In the genomic region with DNA sequence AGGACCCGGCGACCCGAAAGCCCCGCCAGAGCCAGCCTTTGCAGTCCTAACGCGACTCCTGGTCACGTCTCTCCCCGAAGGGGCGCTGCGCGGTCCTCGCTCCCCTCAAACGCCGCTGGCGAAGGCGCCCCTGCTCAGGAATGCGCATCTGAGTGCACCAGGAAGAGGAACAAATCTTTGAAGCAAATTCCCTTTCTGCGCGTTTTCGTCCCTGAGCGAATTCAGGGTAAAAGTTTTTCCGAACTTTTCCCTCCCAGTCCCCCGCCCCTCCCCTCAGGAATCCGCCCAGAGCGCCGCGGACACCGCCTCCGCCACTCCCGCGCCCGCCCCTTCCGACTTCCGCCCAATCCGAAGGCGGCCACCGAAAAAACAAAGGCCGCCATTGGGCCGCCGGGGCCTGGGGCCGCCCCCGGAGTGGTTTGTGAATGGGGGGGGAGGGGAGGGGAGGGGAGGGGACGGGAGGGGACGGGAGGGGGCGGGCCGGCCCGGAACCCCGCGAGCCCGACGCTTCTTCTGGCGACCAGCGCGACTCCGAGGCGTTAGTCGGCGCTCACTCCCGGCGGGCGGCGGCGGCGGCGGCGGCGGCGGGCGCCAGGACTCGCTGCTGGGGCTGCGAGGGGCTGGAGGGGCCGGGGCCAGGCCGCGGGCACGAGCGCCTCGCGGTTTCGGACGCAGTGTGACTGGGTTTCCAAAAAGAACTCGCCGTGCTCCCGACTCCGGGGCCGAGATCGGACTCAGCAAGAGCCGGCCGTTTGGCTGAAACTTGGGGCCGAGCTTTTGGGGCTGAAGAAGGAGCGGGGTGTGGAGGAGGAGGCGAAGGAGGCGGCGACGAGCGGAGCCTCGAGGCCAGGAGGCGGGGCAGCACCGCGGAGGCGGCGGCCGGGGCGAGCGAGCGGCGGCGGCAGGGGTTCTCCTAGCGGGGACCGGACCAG, we compare ENCODE assay signal across 1 cellular context.
TF ChIP-seq lines count a peak whose summit lies in the region.

A gene (plus strand): TSS at position 539 of the 932 bp plus-strand sequence. CDS start 793 bp downstream, outside the sequence.

TF ChIP-seq in HepG2, 621 proteins besides CTCF, POLR2A, EP300 and RAD21 (continued from another document and continues in another):
- TF ChIP-seq ZNF629 (CRISPR knock-in tag; conservative IDR thresholded peaks at IDR 0.05), result no peak
- TF ChIP-seq ZNF616 (CRISPR knock-in tag; IDR thresholded peaks at IDR 0.05; ENCODE audit: low read depth), result no peak
- no peak for TF ChIP-seq REXO4 (CRISPR knock-in tag; IDR thresholded peaks at IDR 0.05; ENCODE audit: borderline replicate concordance)
- TF ChIP-seq, protein P1, sequence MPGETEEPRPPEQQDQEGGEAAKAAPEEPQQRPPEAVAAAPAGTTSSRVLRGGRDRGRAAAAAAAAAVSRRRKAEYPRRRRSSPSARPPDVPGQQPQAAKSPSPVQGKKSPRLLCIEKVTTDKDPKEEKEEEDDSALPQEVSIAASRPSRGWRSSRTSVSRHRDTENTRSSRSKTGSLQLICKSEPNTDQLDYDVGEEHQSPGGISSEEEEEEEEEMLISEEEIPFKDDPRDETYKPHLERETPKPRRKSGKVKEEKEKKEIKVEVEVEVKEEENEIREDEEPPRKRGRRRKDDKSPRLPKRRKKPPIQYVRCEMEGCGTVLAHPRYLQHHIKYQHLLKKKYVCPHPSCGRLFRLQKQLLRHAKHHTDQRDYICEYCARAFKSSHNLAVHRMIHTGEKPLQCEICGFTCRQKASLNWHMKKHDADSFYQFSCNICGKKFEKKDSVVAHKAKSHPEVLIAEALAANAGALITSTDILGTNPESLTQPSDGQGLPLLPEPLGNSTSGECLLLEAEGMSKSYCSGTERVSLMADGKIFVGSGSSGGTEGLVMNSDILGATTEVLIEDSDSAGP (CRISPR knock-in tag; IDR thresholded peaks at IDR 0.05; ENCODE audit: borderline replicate concordance), result peak; percentile 18; the same call in 1 of the 2 replicates
- no peak for TF ChIP-seq SUZ12 (IDR thresholded peaks at IDR 0.05; ENCODE audit: low read depth, low read length)
- TF ChIP-seq MED13 (CRISPR knock-in tag; IDR thresholded peaks at IDR 0.05), result 0 out of 2 replicates have a peak, but pooled peaks have one; percentile 17
- no peak for TF ChIP-seq ELF1 (CRISPR knock-in tag; IDR thresholded peaks at IDR 0.05)
- TF ChIP-seq, protein P2, sequence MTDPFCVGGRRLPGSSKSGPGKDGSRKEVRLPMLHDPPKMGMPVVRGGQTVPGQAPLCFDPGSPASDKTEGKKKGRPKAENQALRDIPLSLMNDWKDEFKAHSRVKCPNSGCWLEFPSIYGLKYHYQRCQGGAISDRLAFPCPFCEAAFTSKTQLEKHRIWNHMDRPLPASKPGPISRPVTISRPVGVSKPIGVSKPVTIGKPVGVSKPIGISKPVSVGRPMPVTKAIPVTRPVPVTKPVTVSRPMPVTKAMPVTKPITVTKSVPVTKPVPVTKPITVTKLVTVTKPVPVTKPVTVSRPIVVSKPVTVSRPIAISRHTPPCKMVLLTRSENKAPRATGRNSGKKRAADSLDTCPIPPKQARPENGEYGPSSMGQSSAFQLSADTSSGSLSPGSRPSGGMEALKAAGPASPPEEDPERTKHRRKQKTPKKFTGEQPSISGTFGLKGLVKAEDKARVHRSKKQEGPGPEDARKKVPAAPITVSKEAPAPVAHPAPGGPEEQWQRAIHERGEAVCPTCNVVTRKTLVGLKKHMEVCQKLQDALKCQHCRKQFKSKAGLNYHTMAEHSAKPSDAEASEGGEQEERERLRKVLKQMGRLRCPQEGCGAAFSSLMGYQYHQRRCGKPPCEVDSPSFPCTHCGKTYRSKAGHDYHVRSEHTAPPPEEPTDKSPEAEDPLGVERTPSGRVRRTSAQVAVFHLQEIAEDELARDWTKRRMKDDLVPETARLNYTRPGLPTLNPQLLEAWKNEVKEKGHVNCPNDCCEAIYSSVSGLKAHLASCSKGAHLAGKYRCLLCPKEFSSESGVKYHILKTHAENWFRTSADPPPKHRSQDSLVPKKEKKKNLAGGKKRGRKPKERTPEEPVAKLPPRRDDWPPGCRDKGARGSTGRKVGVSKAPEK (CRISPR knock-in tag; IDR thresholded peaks at IDR 0.05; ENCODE audit: borderline replicate concordance), result 0 out of 2 replicates have a peak, but pooled peaks have one; percentile 34
- TF ChIP-seq NR3C1 (CRISPR knock-in tag; IDR thresholded peaks at IDR 0.05), result no peak
- TF ChIP-seq ASH2L (IDR thresholded peaks at IDR 0.05; ENCODE audit: insufficient read length, low read depth, low read length), result peak; percentile 33
- TF ChIP-seq ZNF446 (CRISPR knock-in tag; IDR thresholded peaks at IDR 0.05), result 0 out of 2 replicates have a peak, but pooled peaks have one; percentile 21
- TF ChIP-seq, protein P3, sequence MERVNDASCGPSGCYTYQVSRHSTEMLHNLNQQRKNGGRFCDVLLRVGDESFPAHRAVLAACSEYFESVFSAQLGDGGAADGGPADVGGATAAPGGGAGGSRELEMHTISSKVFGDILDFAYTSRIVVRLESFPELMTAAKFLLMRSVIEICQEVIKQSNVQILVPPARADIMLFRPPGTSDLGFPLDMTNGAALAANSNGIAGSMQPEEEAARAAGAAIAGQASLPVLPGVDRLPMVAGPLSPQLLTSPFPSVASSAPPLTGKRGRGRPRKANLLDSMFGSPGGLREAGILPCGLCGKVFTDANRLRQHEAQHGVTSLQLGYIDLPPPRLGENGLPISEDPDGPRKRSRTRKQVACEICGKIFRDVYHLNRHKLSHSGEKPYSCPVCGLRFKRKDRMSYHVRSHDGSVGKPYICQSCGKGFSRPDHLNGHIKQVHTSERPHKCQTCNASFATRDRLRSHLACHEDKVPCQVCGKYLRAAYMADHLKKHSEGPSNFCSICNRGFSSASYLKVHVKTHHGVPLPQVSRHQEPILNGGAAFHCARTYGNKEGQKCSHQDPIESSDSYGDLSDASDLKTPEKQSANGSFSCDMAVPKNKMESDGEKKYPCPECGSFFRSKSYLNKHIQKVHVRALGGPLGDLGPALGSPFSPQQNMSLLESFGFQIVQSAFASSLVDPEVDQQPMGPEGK (CRISPR knock-in tag; IDR thresholded peaks at IDR 0.05), result peak; percentile 57
- no peak for TF ChIP-seq ZNF180 (CRISPR knock-in tag; IDR thresholded peaks at IDR 0.05; ENCODE audit: borderline replicate concordance, low read depth)
- no peak for TF ChIP-seq ZNF749 (CRISPR knock-in tag; IDR thresholded peaks at IDR 0.05; ENCODE audit: borderline replicate concordance)
- TF ChIP-seq, protein P4, sequence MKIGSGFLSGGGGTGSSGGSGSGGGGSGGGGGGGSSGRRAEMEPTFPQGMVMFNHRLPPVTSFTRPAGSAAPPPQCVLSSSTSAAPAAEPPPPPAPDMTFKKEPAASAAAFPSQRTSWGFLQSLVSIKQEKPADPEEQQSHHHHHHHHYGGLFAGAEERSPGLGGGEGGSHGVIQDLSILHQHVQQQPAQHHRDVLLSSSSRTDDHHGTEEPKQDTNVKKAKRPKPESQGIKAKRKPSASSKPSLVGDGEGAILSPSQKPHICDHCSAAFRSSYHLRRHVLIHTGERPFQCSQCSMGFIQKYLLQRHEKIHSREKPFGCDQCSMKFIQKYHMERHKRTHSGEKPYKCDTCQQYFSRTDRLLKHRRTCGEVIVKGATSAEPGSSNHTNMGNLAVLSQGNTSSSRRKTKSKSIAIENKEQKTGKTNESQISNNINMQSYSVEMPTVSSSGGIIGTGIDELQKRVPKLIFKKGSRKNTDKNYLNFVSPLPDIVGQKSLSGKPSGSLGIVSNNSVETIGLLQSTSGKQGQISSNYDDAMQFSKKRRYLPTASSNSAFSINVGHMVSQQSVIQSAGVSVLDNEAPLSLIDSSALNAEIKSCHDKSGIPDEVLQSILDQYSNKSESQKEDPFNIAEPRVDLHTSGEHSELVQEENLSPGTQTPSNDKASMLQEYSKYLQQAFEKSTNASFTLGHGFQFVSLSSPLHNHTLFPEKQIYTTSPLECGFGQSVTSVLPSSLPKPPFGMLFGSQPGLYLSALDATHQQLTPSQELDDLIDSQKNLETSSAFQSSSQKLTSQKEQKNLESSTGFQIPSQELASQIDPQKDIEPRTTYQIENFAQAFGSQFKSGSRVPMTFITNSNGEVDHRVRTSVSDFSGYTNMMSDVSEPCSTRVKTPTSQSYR (CRISPR knock-in tag; IDR thresholded peaks at IDR 0.05; ENCODE audit: borderline replicate concordance), result 0 out of 2 replicates have a peak, but pooled peaks have one; percentile 6
- peak; percentile 13 for TF ChIP-seq TAF15 (IDR thresholded peaks at IDR 0.05; ENCODE audit: low read depth, low read length, poor library complexity, severe bottlenecking)
- no peak for TF ChIP-seq POLR2AphosphoS5 (IDR thresholded peaks at IDR 0.05; ENCODE audit: low read depth, low read length)
- TF ChIP-seq ZNF724P (CRISPR knock-in tag; IDR thresholded peaks at IDR 0.05; ENCODE audit: borderline replicate concordance), result no peak
- TF ChIP-seq RXRB (CRISPR knock-in tag; IDR thresholded peaks at IDR 0.05; ENCODE audit: borderline replicate concordance), result no peak
- TF ChIP-seq, protein P5, sequence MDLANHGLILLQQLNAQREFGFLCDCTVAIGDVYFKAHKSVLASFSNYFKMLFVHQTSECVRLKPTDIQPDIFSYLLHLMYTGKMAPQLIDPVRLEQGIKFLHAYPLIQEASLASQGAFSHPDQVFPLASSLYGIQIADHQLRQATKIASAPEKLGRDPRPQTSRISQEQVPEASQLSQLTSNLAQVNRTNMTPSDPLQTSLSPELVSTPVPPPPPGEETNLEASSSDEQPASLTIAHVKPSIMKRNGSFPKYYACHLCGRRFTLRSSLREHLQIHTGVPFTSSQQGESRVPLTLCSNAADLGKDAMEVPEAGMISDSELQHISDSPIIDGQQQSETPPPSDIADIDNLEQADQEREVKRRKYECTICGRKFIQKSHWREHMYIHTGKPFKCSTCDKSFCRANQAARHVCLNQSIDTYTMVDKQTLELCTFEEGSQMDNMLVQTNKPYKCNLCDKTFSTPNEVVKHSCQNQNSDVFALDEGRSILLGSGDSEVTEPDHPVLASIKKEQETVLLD (CRISPR knock-in tag; IDR thresholded peaks at IDR 0.05; ENCODE audit: low read depth), result no peak
- no peak for TF ChIP-seq ZNF709 (CRISPR knock-in tag; IDR thresholded peaks at IDR 0.05)
- TF ChIP-seq SIX4 (CRISPR knock-in tag; IDR thresholded peaks at IDR 0.05), result no peak
- no peak for TF ChIP-seq ZMYM2 (CRISPR knock-in tag; IDR thresholded peaks at IDR 0.05)
- peak; percentile 26; the same call in 1 of the 2 replicates for TF ChIP-seq GABPA (IDR thresholded peaks at IDR 0.05; ENCODE audit: low read depth, low read length)
- 0 out of 2 replicates have a peak, but pooled peaks have one; percentile 40 for TF ChIP-seq GABPA (CRISPR knock-in tag; IDR thresholded peaks at IDR 0.05; ENCODE audit: low read depth)
- TF ChIP-seq ZNF451 (CRISPR knock-in tag; IDR thresholded peaks at IDR 0.05), result no peak
- TF ChIP-seq CC2D1A (CRISPR knock-in tag; IDR thresholded peaks at IDR 0.05), result no peak
- no peak for TF ChIP-seq ZNF335 (CRISPR knock-in tag; IDR thresholded peaks at IDR 0.05)
- TF ChIP-seq ZNF230 (CRISPR knock-in tag; IDR thresholded peaks at IDR 0.05), result no peak
- no peak for TF ChIP-seq HHEX (CRISPR knock-in tag; IDR thresholded peaks at IDR 0.05)
- TF ChIP-seq MED1 (CRISPR knock-in tag; IDR thresholded peaks at IDR 0.05), result no peak
- TF ChIP-seq ZNF713 (CRISPR knock-in tag; IDR thresholded peaks at IDR 0.05), result no peak
- TF ChIP-seq JDP2 (CRISPR knock-in tag; IDR thresholded peaks at IDR 0.05; ENCODE audit: borderline replicate concordance), result no peak
- no peak for TF ChIP-seq ZNF430 (CRISPR knock-in tag; IDR thresholded peaks at IDR 0.05)
- peak; percentile 25; the same call in 1 of the 2 replicates for TF ChIP-seq SALL1 (CRISPR knock-in tag; IDR thresholded peaks at IDR 0.05)
- no peak for TF ChIP-seq IRF2 (CRISPR knock-in tag; IDR thresholded peaks at IDR 0.05)
- no peak for TF ChIP-seq ZSCAN22 (CRISPR knock-in tag; IDR thresholded peaks at IDR 0.05)
- no peak for TF ChIP-seq FOSL1 (CRISPR knock-in tag; IDR thresholded peaks at IDR 0.05; ENCODE audit: borderline replicate concordance)
- no peak for TF ChIP-seq RORA (CRISPR knock-in tag; IDR thresholded peaks at IDR 0.05)
- TF ChIP-seq CAMTA2 (CRISPR knock-in tag; IDR thresholded peaks at IDR 0.05; ENCODE audit: borderline replicate concordance), result no peak
- TF ChIP-seq ZNF703 (CRISPR knock-in tag; IDR thresholded peaks at IDR 0.05; ENCODE audit: borderline replicate concordance), result no peak
- no peak for TF ChIP-seq NFE2L1 (CRISPR knock-in tag; IDR thresholded peaks at IDR 0.05; ENCODE audit: borderline replicate concordance)
- no peak for TF ChIP-seq ZNF30 (CRISPR knock-in tag; IDR thresholded peaks at IDR 0.05)
- TF ChIP-seq ZNF354B (CRISPR knock-in tag; IDR thresholded peaks at IDR 0.05), result no peak
- TF ChIP-seq ATAD3A (CRISPR knock-in tag; IDR thresholded peaks at IDR 0.05), result no peak
- TF ChIP-seq, protein P6, sequence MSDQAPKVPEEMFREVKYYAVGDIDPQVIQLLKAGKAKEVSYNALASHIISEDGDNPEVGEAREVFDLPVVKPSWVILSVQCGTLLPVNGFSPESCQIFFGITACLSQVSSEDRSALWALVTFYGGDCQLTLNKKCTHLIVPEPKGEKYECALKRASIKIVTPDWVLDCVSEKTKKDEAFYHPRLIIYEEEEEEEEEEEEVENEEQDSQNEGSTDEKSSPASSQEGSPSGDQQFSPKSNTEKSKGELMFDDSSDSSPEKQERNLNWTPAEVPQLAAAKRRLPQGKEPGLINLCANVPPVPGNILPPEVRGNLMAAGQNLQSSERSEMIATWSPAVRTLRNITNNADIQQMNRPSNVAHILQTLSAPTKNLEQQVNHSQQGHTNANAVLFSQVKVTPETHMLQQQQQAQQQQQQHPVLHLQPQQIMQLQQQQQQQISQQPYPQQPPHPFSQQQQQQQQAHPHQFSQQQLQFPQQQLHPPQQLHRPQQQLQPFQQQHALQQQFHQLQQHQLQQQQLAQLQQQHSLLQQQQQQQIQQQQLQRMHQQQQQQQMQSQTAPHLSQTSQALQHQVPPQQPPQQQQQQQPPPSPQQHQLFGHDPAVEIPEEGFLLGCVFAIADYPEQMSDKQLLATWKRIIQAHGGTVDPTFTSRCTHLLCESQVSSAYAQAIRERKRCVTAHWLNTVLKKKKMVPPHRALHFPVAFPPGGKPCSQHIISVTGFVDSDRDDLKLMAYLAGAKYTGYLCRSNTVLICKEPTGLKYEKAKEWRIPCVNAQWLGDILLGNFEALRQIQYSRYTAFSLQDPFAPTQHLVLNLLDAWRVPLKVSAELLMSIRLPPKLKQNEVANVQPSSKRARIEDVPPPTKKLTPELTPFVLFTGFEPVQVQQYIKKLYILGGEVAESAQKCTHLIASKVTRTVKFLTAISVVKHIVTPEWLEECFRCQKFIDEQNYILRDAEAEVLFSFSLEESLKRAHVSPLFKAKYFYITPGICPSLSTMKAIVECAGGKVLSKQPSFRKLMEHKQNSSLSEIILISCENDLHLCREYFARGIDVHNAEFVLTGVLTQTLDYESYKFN (CRISPR knock-in tag; conservative IDR thresholded peaks at IDR 0.05), result no peak
- TF ChIP-seq, protein P7, sequence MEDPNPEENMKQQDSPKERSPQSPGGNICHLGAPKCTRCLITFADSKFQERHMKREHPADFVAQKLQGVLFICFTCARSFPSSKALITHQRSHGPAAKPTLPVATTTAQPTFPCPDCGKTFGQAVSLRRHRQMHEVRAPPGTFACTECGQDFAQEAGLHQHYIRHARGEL (CRISPR knock-in tag; IDR thresholded peaks at IDR 0.05), result no peak
- TF ChIP-seq, protein P8, sequence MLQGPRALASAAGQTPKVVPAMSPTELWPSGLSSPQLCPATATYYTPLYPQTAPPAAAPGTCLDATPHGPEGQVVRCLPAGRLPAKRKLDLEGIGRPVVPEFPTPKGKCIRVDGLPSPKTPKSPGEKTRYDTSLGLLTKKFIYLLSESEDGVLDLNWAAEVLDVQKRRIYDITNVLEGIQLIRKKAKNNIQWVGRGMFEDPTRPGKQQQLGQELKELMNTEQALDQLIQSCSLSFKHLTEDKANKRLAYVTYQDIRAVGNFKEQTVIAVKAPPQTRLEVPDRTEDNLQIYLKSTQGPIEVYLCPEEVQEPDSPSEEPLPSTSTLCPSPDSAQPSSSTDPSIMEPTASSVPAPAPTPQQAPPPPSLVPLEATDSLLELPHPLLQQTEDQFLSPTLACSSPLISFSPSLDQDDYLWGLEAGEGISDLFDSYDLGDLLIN (CRISPR knock-in tag; IDR thresholded peaks at IDR 0.05; ENCODE audit: borderline replicate concordance), result no peak
- TF ChIP-seq HNRNPK (IDR thresholded peaks at IDR 0.05; ENCODE audit: low read depth, low read length, poor library complexity, severe bottlenecking), result peak; percentile 94
